22 cellular contexts compared by ENCODE assay signal in genomic region chr3:32293908-32294307, GRCh38.
"Had no signal": no experiment of that assay in that cellular context is flagged by ENCODE, and none has a peak within 500 bp of the region (broad histone marks: within the 10 kb centered on the region; RNA-seq: fewer than 3 reads in every experiment).

No MANE protein-coding gene starts in this region.

- H3K9me3 ChIP-seq: neutrophil, psoas muscle, tibial nerve had no signal

- H3K27me3 ChIP-seq: neutrophil, tibial nerve had no signal

- H3K4me3 Mint-ChIP-seq: activated CD4-positive, alpha-beta T cell treated with anti-CD3 and anti-CD28 coated beads for 36 hours; activated naive CD4-positive, alpha-beta T cell treated with anti-CD3 and anti-CD28 coated beads, Interleukin-2, amount 10 ng/mL, durations not matched to agents 7 days and 5 days; activated naive CD8-positive, alpha-beta T cell treated with anti-CD3 and anti-CD28 coated beads, Interleukin-2, amount 10 ng/mL, durations not matched to agents 7 days and 5 days; nephron progenitor cell had no signal

- H3K9me3 Mint-ChIP-seq: activated naive CD4-positive, alpha-beta T cell treated with anti-CD3 and anti-CD28 coated beads, Interleukin-2, amount 10 ng/mL, durations not matched to agents 7 days and 5 days; activated naive CD8-positive, alpha-beta T cell treated with anti-CD3 and anti-CD28 coated beads, Interleukin-2, amount 10 ng/mL, durations not matched to agents 7 days and 5 days; nephron progenitor cell had no signal

- H3K27ac ChIP-seq: neutrophil, psoas muscle, tibial nerve had no signal

- H3K36me3 Mint-ChIP-seq: activated naive CD4-positive, alpha-beta T cell treated with anti-CD3 and anti-CD28 coated beads, Interleukin-2, amount 10 ng/mL, durations not matched to agents 7 days and 5 days had no signal

- H3K4me3 ChIP-seq: psoas muscle, tibial nerve had no signal

- ATAC-seq: activated CD4-positive, alpha-beta T cell treated with anti-CD3 and anti-CD28 coated beads for 36 hours; esophagus mucosa; psoas muscle had no signal

- FAIRE-seq: astrocyte, endothelial cell of umbilical vein had no signal

- H3K27ac Mint-ChIP-seq: activated CD4-positive, alpha-beta T cell treated with anti-CD3 and anti-CD28 coated beads for 36 hours; activated naive CD4-positive, alpha-beta T cell treated with anti-CD3 and anti-CD28 coated beads, Interleukin-2, amount 10 ng/mL, durations not matched to agents 7 days and 5 days; nephron progenitor cell had no signal

- DNase-seq: activated CD4-positive, alpha-beta T cell treated with anti-CD3 and anti-CD28 coated beads for 36 hours; activated CD4-positive, alpha-beta T cell treated with anti-CD3 and anti-CD28 coated beads, Interleukin-2, amount 50 U/mL, for 4 hours; activated CD4-positive, CD25-positive, alpha-beta regulatory T cell; activated effector memory CD4-positive, alpha-beta T cell treated with anti-CD3 and anti-CD28 coated beads, Interleukin-2, amount 50 U/mL, for 16 hours; activated naive CD4-positive, alpha-beta T cell treated with anti-CD3 and anti-CD28 coated beads, Interleukin-2, amount 10 ng/mL, durations not matched to agents 7 days and 5 days; activated naive CD8-positive, alpha-beta T cell treated with anti-CD3 and anti-CD28 coated beads, Interleukin-2, amount 10 ng/mL, durations not matched to agents 7 days and 5 days; central memory CD4-positive, alpha-beta T cell; foreskin fibroblast; head of caudate nucleus; hypothalamus; mammary epithelial cell; nephron progenitor cell; psoas muscle; stimulated activated CD4-positive, alpha-beta T cell treated with anti-CD3 and anti-CD28 coated beads, Interleukin-15, amount 100 ng/mL, for 24 hours; stimulated activated CD4-positive, alpha-beta T cell treated with anti-CD3 and anti-CD28 coated beads, Interleukin-2, amount 100 ng/mL, for 24 hours; stimulated activated naive CD4-positive, alpha-beta T cell treated with Interleukin-2 at 50 U/mL for 16 hours; T-helper 1 cell had no signal

- H3K36me3 ChIP-seq: neutrophil, tibial nerve had no signal

- H3K27me3 Mint-ChIP-seq: activated CD4-positive, alpha-beta T cell treated with anti-CD3 and anti-CD28 coated beads for 36 hours; activated naive CD4-positive, alpha-beta T cell treated with anti-CD3 and anti-CD28 coated beads, Interleukin-2, amount 10 ng/mL, durations not matched to agents 7 days and 5 days; activated naive CD8-positive, alpha-beta T cell treated with anti-CD3 and anti-CD28 coated beads, Interleukin-2, amount 10 ng/mL, durations not matched to agents 7 days and 5 days had no signal

- H3K4me1 ChIP-seq: psoas muscle had no signal
